Comparison of ENCODE assay signal across 8 cellular contexts in the genomic region with DNA sequence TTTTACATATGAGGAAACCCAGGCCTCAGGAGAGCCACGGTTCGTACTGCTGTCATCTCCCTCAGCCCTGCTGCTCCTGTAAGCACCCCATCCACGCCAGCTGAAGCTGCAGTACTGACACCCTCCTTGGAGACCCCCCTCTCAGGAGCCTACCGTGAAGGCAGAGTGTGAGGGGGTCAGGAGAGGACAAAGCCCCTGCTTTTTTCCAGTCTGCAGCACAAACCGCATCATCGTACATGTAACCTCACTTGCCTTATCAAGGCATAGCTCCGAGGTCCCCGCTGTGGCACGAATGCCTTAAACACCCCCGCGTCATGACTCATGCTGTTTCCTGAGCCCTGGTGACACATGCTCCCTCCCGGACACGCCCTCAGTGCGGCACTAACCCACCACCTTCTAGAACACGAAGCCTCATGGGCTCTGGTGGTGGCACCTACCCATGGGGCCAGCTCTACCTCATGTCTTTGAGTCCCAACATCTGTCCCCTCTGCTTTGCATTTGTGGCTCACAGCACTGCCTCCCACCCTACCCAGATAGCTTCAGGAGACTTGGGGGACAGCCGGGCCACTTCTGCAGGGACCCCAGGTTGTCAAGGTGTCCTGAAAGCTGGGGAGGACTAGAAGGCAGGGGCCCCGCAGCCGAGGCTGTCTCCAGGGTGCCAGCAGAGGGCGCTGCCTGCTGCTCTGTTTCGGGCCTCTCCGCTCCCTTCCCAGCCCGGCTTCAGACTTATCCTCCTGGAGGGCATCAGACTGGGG. TPM values are rescaled to one million over a fixed set of nuclear protein-coding genes. Genes with fewer than 3 reads are reported as not detected.
DNase-seq lines count a peak whose midpoint lies in the region; ATAC-seq and TF ChIP-seq lines count a peak whose summit lies in the region.

No MANE protein-coding gene starts in this region.

- peak in 1 of 4 donors; percentile 17 for TF ChIP-seq POLR2A in esophagus squamous epithelium (IDR thresholded peaks at IDR 0.05)

- POLR2A ChIA-PET in HEK293 (lab: Yijun Ruan, JAX): interaction anchor here (0.6 to 2.0 kb wide), 6 partner anchors 13 to 132 kb away, joined by 3 to 10 read pairs (median 4); partner anchors contain the start of genes CD52 and UBXN11

- intact Hi-C loops in esophagus squamous epithelium (cut with DNase I): loop anchor here (5.0 kb wide), 1 partner anchor 38 kb away; no protein-coding TSS in a partner anchor

- H3K27me3 ChIP-seq in esophagus squamous epithelium (no peaks in the 10 kb centered on the region), neutrophil (no peaks in the 10 kb centered on the region)

- ATAC-seq in GM19395 (IDR thresholded peaks at IDR 0.05; ENCODE audit: unreplicated experiment): no peak

- WGBS in esophagus squamous epithelium, 2 donors: 8 to 13% methylated on average over 9 to 15 of the region's 22 CpGs

- H3K4me3 ChIP-seq in HEK293 (ENCODE audit: low read depth, low read length): no peak overlapping the region
- H3K4me3 ChIP-seq in esophagus squamous epithelium: peak overlapping the region in 1 of 4 donors; percentile 13
- H3K4me3 ChIP-seq in neutrophil (ENCODE audit: low read depth in 1 of 2, low read length in 1 of 2): peak overlapping the region in 1 of 2 experiments; percentile 5

- CTCF ChIA-PET in HEK293 (lab: Yijun Ruan, JAX): interaction anchor here (0.5 to 10.2 kb wide), 39 partner anchors 9 to 615 kb away, joined by 3 to 203 read pairs (median 4); partner anchors contain the start of genes CATSPER4, CD52 and UBXN11

- H3K27ac ChIP-seq in C4-2B (no peak overlapping the region), HEK293 (ENCODE audit: extremely low read depth, low read depth, low read length) (no peak overlapping the region), esophagus squamous epithelium (peak overlapping the region; percentile 54 to 100 (median 70)), neutrophil (peak overlapping the region; percentile 100)

- H3K4me1 ChIP-seq in HEK293 (ENCODE audit: control insufficient read depth, insufficient read depth, low read length) (no peaks in the 10 kb centered on the region), esophagus squamous epithelium (peaks cover 45 to 96% (median 50%) of the 10 kb centered on the region in 3 donors), neutrophil (ENCODE audit: control insufficient read depth in 1 of 2, insufficient read depth in 1 of 2, low read depth in 1 of 2, low read length in 1 of 2) (peaks cover 72 to 86% of the 10 kb centered on the region in 2 experiments)

- TF ChIP-seq CTCF in C4-2B (conservative IDR thresholded peaks at IDR 0.05): peak; percentile 74
- peak; percentile 70 for TF ChIP-seq CTCF in HEK293 (tag by site-specific recombination; IDR thresholded peaks at IDR 0.05)
- peak; percentile 62 to 86 (median 76) for TF ChIP-seq CTCF in esophagus squamous epithelium (IDR thresholded peaks at IDR 0.05)
- TF ChIP-seq CTCF in neutrophil (IDR thresholded peaks at IDR 0.05): peak; percentile 83

- H3K9me3 ChIP-seq in HEK293 (ENCODE audit: control insufficient read depth, insufficient read depth, low read depth, low read length) (no peaks in the 10 kb centered on the region), esophagus squamous epithelium (no peaks in the 10 kb centered on the region), neutrophil (no peaks in the 10 kb centered on the region)

- DNase-seq in OCI-M2 (lab: John Stamatoyannopoulos, UW; ENCODE audit: unreplicated experiment) (peak; percentile 81), activated T-cell treated with anti-CD3 and anti-CD28 coated beads for 4 hours (peak; percentile 98), esophagus squamous epithelium (lab: John Stamatoyannopoulos, UW) (peak; percentile 44), stromal cell of bone marrow (ENCODE audit: low read depth) (peak; percentile 81)

- H3K36me3 ChIP-seq in HEK293 (ENCODE audit: control insufficient read depth in 2 of 2, insufficient read depth in 1 of 2, low read length in 2 of 2) (peaks cover 0 to 26% of the 10 kb centered on the region in 2 experiments; a peak in 1 of 3 replicates), esophagus squamous epithelium (peaks cover 0 to 35% (median 0%) of the 10 kb centered on the region in 3 donors), neutrophil (peaks cover 42% of the 10 kb centered on the region)

TF ChIP-seq in HEK293, 187 proteins besides CTCF, POLR2A, EP300 and RAD21 (continues in another document):
- peak; percentile 90 for TF ChIP-seq ZNF335 (tag by site-specific recombination; conservative IDR thresholded peaks at IDR 0.05)
- TF ChIP-seq PATZ1 (tag by site-specific recombination; IDR thresholded peaks at IDR 0.05): peak; percentile 95
- no peak for TF ChIP-seq ZNF548 (tag by site-specific recombination; IDR thresholded peaks at IDR 0.05)
- TF ChIP-seq ZNF16 (tag by site-specific recombination; IDR thresholded peaks at IDR 0.05; ENCODE audit: low read depth): no peak
- no peak for TF ChIP-seq RBAK (tag by site-specific recombination; IDR thresholded peaks at IDR 0.05)
- TF ChIP-seq YY2 (tag by site-specific recombination; IDR thresholded peaks at IDR 0.05): no peak
- peak; percentile 79 for TF ChIP-seq ZFP37 (tag by site-specific recombination; IDR thresholded peaks at IDR 0.05)
- TF ChIP-seq, protein P1, sequence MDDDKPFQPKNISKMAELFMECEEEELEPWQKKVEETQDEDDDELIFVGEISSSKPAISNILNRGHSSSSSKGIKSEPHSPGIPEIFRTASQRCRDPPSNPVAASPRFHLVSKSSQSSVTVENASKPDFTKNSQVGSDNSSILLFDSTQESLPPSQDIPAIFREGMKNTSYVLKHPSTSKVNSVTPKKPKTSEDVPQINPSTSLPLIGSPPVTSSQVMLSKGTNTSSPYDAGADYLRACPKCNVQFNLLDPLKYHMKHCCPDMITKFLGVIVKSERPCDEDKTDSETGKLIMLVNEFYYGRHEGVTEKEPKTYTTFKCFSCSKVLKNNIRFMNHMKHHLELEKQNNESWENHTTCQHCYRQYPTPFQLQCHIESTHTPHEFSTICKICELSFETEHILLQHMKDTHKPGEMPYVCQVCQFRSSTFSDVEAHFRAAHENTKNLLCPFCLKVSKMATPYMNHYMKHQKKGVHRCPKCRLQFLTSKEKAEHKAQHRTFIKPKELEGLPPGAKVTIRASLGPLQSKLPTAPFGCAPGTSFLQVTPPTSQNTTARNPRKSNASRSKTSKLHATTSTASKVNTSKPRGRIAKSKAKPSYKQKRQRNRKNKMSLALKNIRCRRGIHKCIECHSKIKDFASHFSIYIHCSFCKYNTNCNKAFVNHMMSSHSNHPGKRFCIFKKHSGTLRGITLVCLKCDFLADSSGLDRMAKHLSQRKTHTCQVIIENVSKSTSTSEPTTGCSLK (tag by site-specific recombination; IDR thresholded peaks at IDR 0.05): no peak
- 0 out of 2 replicates have a peak, but pooled peaks have one; percentile 6 for TF ChIP-seq ZNF184 (tag by site-specific recombination; IDR thresholded peaks at IDR 0.05)
- no peak for TF ChIP-seq HOXC10 (CRISPR knock-in tag; IDR thresholded peaks at IDR 0.05)
- no peak for TF ChIP-seq ZNF26 (tag by site-specific recombination; IDR thresholded peaks at IDR 0.05)
- TF ChIP-seq, protein P2, sequence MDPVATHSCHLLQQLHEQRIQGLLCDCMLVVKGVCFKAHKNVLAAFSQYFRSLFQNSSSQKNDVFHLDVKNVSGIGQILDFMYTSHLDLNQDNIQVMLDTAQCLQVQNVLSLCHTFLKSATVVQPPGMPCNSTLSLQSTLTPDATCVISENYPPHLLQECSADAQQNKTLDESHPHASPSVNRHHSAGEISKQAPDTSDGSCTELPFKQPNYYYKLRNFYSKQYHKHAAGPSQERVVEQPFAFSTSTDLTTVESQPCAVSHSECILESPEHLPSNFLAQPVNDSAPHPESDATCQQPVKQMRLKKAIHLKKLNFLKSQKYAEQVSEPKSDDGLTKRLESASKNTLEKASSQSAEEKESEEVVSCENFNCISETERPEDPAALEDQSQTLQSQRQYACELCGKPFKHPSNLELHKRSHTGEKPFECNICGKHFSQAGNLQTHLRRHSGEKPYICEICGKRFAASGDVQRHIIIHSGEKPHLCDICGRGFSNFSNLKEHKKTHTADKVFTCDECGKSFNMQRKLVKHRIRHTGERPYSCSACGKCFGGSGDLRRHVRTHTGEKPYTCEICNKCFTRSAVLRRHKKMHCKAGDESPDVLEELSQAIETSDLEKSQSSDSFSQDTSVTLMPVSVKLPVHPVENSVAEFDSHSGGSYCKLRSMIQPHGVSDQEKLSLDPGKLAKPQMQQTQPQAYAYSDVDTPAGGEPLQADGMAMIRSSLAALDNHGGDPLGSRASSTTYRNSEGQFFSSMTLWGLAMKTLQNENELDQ (tag by site-specific recombination; IDR thresholded peaks at IDR 0.05; ENCODE audit: low read depth): no peak

RNA-seq across cellular contexts. Expression of gene SH3BGRL3, which starts 4.9 kb away (rescaled TPM):
- 100 to 1,000 TPM in 2 of 4 donors, 10 to 100 TPM in 2; 76.9 to 163 (median 106) TPM for total RNA-seq in esophagus squamous epithelium

RNA-seq across cellular contexts. Expression of gene UBXN11, which starts 21.7 kb away (rescaled TPM):
- 1 to 10 TPM; 3.2 to 9.2 (median 3.7) TPM for total RNA-seq in esophagus squamous epithelium

RNA-seq across cellular contexts. Expression of gene CD52, which starts 33.0 kb away (rescaled TPM):
- total RNA-seq in esophagus squamous epithelium: 10 to 100 TPM in 2 of 4 donors, 1 to 10 TPM in 2; 1.9 to 22.1 (median 9.4) TPM

RNA-seq across cellular contexts. Expression of gene CEP85, which starts 50.8 kb away (rescaled TPM):
- 10 to 100 TPM in 3 of 4 donors, 1 to 10 TPM in 1; 7.5 to 14.7 (median 12.5) TPM for total RNA-seq in esophagus squamous epithelium

Comparison
In these comparisons a context has a peak if more than half of its experiments do, and no peak if none do; other contexts are left out.
1. H3K27ac ChIP-seq: peak in esophagus squamous epithelium (4 of 4) and neutrophil (single experiment); none in C4-2B (single experiment) and HEK293 (single experiment).
2. DNase-seq: peak in every context shown above with its lines; median percentile 98 in activated T-cell treated with anti-CD3 and anti-CD28 coated beads for 4 hours; 81 in OCI-M2; 81 in stromal cell of bone marrow; 44 in esophagus squamous epithelium.
3. Peak in every context shown above with its lines, with median percentiles within 50 percentile points of each other: CTCF ChIP-seq.